In genomic region chr15:63876085-63876662, GRCh38 we compare ENCODE assay signal across 20 cellular contexts. TPM values are rescaled to one million over a fixed set of nuclear protein-coding genes. Genes with fewer than 3 reads are reported as not detected.
DNase-seq lines count a peak whose midpoint lies in the region; ATAC-seq lines count a peak whose summit lies in the region.
"Had no signal": no experiment of that assay in that cellular context is flagged by ENCODE, and none has a peak within 500 bp of the region (broad histone marks: within the 10 kb centered on the region; RNA-seq: fewer than 3 reads in every experiment).

No MANE protein-coding gene starts in this region.

- H3K4me1 Mint-ChIP-seq in CD4-positive, CD25-positive, alpha-beta regulatory T cell = peaks cover 0 to 4% (median under 1%) of the 10 kb centered on the region in 4 donors

- intact Hi-C loops in left colon (cut with DNase I, micrococcal nuclease) = no loop called here

- in situ Hi-C loops in KBM-7 (cut with MboI; ENCODE audit: low pct_unique_long_range_greater_than_20kb, low sequenced_read_pairs) = no loop called here

- no peak overlapping the region for H3K4me3 ChIP-seq in CD4-positive, CD25-positive, alpha-beta regulatory T cell (ENCODE audit: low read depth, low read length)
- H3K4me3 ChIP-seq: SJSA1 had no signal

- no peak for ATAC-seq in CD4-positive, CD25-positive, alpha-beta regulatory T cell (ENCODE audit: low read depth in 2 of 2)
- ATAC-seq in left colon (peak; percentile 97), GM19023 (IDR thresholded peaks at IDR 0.05; ENCODE audit: unreplicated experiment) (no peak), GM21786 (IDR thresholded peaks at IDR 0.05; ENCODE audit: unreplicated experiment) (no peak)
- ATAC-seq: Right ventricle myocardium inferior had no signal

- no peaks in the 10 kb centered on the region for H3K9me3 ChIP-seq in CD4-positive, CD25-positive, alpha-beta regulatory T cell (ENCODE audit: control insufficient read depth in 2 of 2, low read length in 2 of 2)
- H3K9me3 ChIP-seq: SJSA1 had no signal

- no peak overlapping the region for H3K27ac ChIP-seq in CD4-positive, CD25-positive, alpha-beta regulatory T cell (ENCODE audit: insufficient read depth, low read length, poor library complexity, severe bottlenecking)
- H3K27ac ChIP-seq: KMS-11, SJSA1 had no signal

- H3K9me3 Mint-ChIP-seq in CD4-positive, CD25-positive, alpha-beta regulatory T cell = no peaks in the 10 kb centered on the region

- H3K27me3 ChIP-seq in CD4-positive, CD25-positive, alpha-beta regulatory T cell (ENCODE audit: control insufficient read depth, insufficient read depth, low read length) = no peaks in the 10 kb centered on the region
- H3K27me3 ChIP-seq: SJSA1 had no signal

- DNase-seq in CD4-positive, CD25-positive, alpha-beta regulatory T cell = no peak
- peak; percentile 66 for DNase-seq in KBM-7
- DNase-seq in UCSD-AML1 (lab: John Stamatoyannopoulos, UW; ENCODE audit: unreplicated experiment) = peak; percentile 34
- no peak for DNase-seq in left colon
- no peak for DNase-seq in NCI-H2196 treated with DMSO at 0.1 percent for 48 hours (lab: John Stamatoyannopoulos, UW; ENCODE audit: unreplicated experiment)
- DNase-seq: AML-193, C1 segment of cervical spinal cord, DMS53, GDM1, H9, NCI-H1417 treated with DMSO at 0.1 percent for 48 hours, NCI-H1930, NCI-H2227 treated with DMSO at 0.1 percent for 48 hours, NCI-H524 treated with DMSO at 0.1 percent for 48 hours, OCI-M1 had no signal

- no peaks in the 10 kb centered on the region for H3K36me3 Mint-ChIP-seq in CD4-positive, CD25-positive, alpha-beta regulatory T cell

- no peaks in the 10 kb centered on the region for H3K4me1 ChIP-seq in CD4-positive, CD25-positive, alpha-beta regulatory T cell (ENCODE audit: control insufficient read depth, insufficient read depth, low read length, poor library complexity, severe bottlenecking)
- H3K4me1 ChIP-seq: SJSA1 had no signal

- H3K4me3 Mint-ChIP-seq in CD4-positive, CD25-positive, alpha-beta regulatory T cell = peak overlapping the region in 1 of 4 donors; percentile 91
- H3K4me3 Mint-ChIP-seq: H9 had no signal

- peak overlapping the region in 2 of 3 donors; percentile 48 to 68 for H3K27ac Mint-ChIP-seq in CD4-positive, CD25-positive, alpha-beta regulatory T cell
- H3K27ac Mint-ChIP-seq: H9 had no signal

- no peaks in the 10 kb centered on the region for H3K36me3 ChIP-seq in CD4-positive, CD25-positive, alpha-beta regulatory T cell (ENCODE audit: control insufficient read depth, insufficient read depth, low read length)
- H3K36me3 ChIP-seq: SJSA1 had no signal

- no peaks in the 10 kb centered on the region for H3K27me3 Mint-ChIP-seq in CD4-positive, CD25-positive, alpha-beta regulatory T cell

RNA-seq across cellular contexts. Expression of gene HERC1, which starts 42.4 kb away (rescaled TPM):
- 297 TPM for total RNA-seq in CD4-positive, CD25-positive, alpha-beta regulatory T cell
- polyA plus RNA-seq in CD4-positive, CD25-positive, alpha-beta regulatory T cell = 10 to 100 TPM; 22.7 to 29.2 (median 26.4) TPM
- 10 to 100 TPM; 55.0 to 57.7 TPM for total RNA-seq in left colon

Comparison
In these comparisons a context has a peak if more than half of its experiments do, and no peak if none do; other contexts are left out.
1. DNase-seq: peak in KBM-7 (single experiment) and UCSD-AML1 (single experiment); none in CD4-positive, CD25-positive, alpha-beta regulatory T cell (0 of 3), left colon (0 of 2) and NCI-H2196 treated with DMSO at 0.1 percent for 48 hours (single experiment).